ENCODE assay signal across 8 cellular contexts in genomic region chr2:85561280-85562212, GRCh38. TPM values are rescaled to one million over a fixed set of nuclear protein-coding genes. Genes with fewer than 3 reads are reported as not detected.
DNase-seq lines count a peak whose midpoint lies in the region; ATAC-seq and TF ChIP-seq lines count a peak whose summit lies in the region.

TSS of gene GGCX (minus strand) at chr2:85561493. CDS start at chr2:85561428, 65 bp downstream.

- no peaks in the 10 kb centered on the region for H3K36me3 Mint-ChIP-seq in T-helper 1 cell treated with Interleukin-12 subunit alpha and Interleukin-12 subunit beta and Interleukin-4 antibody, amounts not matched to agents 30 μg/mL and 1 μg/mL, for 36 hours (ENCODE audit: low read depth)

- TF ChIP-seq POLR2A in GM15510 (IDR thresholded peaks at IDR 0.05; ENCODE audit: borderline replicate concordance, extremely low read depth, insufficient read length), result peak; percentile 97
- peak; percentile 80 for TF ChIP-seq POLR2A in prostate gland (IDR thresholded peaks at IDR 0.05)

- H3K27me3 ChIP-seq in left ventricle myocardium inferior (ENCODE audit: low read depth) (no peaks in the 10 kb centered on the region), prostate gland (replicated peaks; ENCODE audit: insufficient read depth) (no peaks in the 10 kb centered on the region)

- peaks cover 22% of the 10 kb centered on the region for H3K4me1 Mint-ChIP-seq in T-helper 1 cell treated with Interleukin-12 subunit alpha and Interleukin-12 subunit beta and Interleukin-4 antibody, amounts not matched to agents 30 μg/mL and 1 μg/mL, for 36 hours (ENCODE audit: low read depth)

- peak within 1 kb of the TSS; percentile 95 for H3K27ac ChIP-seq in left ventricle myocardium inferior (replicated peaks)
- H3K27ac ChIP-seq in prostate gland, result peak within 1 kb of the TSS; percentile 80 to 84

- H3K9me3 ChIP-seq in left ventricle myocardium inferior (replicated peaks), result no peaks in the 10 kb centered on the region
- H3K9me3 ChIP-seq in prostate gland, result no peaks in the 10 kb centered on the region

- TF ChIP-seq CTCF in left ventricle myocardium inferior (IDR thresholded peaks at IDR 0.05; ENCODE audit: borderline replicate concordance) (no peak), prostate gland (IDR thresholded peaks at IDR 0.05) (peak in 3 of 4 experiments; percentile 46 to 77 (median 54))

- ATAC-seq in HG02884 (IDR thresholded peaks at IDR 0.05; ENCODE audit: unreplicated experiment), result peak; percentile 90

- H3K4me3 ChIP-seq in left ventricle myocardium inferior (peak within 1 kb of the TSS; percentile 83), prostate gland (peak within 1 kb of the TSS; percentile 69 to 70)

- H3K4me3 Mint-ChIP-seq in T-helper 1 cell treated with Interleukin-12 subunit alpha and Interleukin-12 subunit beta and Interleukin-4 antibody, amounts not matched to agents 30 μg/mL and 1 μg/mL, for 36 hours, result peak within 1 kb of the TSS; percentile 91

- H3K36me3 ChIP-seq in left ventricle myocardium inferior (peaks cover 22% of the 10 kb centered on the region), prostate gland (no peaks in the 10 kb centered on the region)

- H3K27me3 Mint-ChIP-seq in T-helper 1 cell treated with Interleukin-12 subunit alpha and Interleukin-12 subunit beta and Interleukin-4 antibody, amounts not matched to agents 30 μg/mL and 1 μg/mL, for 36 hours (ENCODE audit: low read depth), result peaks cover 4% of the 10 kb centered on the region

- 4% methylated on average over 48 of the region's 64 CpGs for WGBS in prostate gland

- no peaks in the 10 kb centered on the region for H3K9me3 Mint-ChIP-seq in T-helper 1 cell treated with Interleukin-12 subunit alpha and Interleukin-12 subunit beta and Interleukin-4 antibody, amounts not matched to agents 30 μg/mL and 1 μg/mL, for 36 hours

- H3K27ac Mint-ChIP-seq in T-helper 1 cell treated with Interleukin-12 subunit alpha and Interleukin-12 subunit beta and Interleukin-4 antibody, amounts not matched to agents 30 μg/mL and 1 μg/mL, for 36 hours, result peak within 1 kb of the TSS; percentile 93

- H3K4me1 ChIP-seq in left ventricle myocardium inferior (peaks cover 35% of the 10 kb centered on the region), prostate gland (replicated peaks) (peaks cover 3% of the 10 kb centered on the region)

- intact Hi-C loops in left ventricle myocardium inferior (cut with micrococcal nuclease) (no loop called here), prostate gland (cut with DNase I) (loop anchor here (5.0 kb wide), 1 partner anchor 36 kb away; the partner anchor contains the start of gene RNF181)

- DNase-seq in NCI-H1694 treated with DMSO at 0.1 percent for 48 hours (lab: John Stamatoyannopoulos, UW), result peak; percentile 93
- DNase-seq in amniotic epithelial cell (ENCODE audit: low read depth), result peak; percentile 89
- DNase-seq in left ventricle myocardium inferior, result peak; percentile 96
- peak; percentile 95 for DNase-seq in prostate gland (ENCODE audit: low spot score)
- peak; percentile 96 for DNase-seq in ureter (ENCODE audit: low spot score)

RNA-seq across cellular contexts. Expression of gene GGCX, which starts in this region (rescaled TPM):
- total RNA-seq in left ventricle myocardium inferior (25.5 TPM), prostate gland (10 to 100 TPM; 17.8 to 52.7 TPM), ureter (48.9 TPM)

Comparison
In these comparisons a context has a peak if more than half of its experiments do, and no peak if none do; other contexts are left out.
1. Peak in every context shown above with its lines: DNase-seq, ATAC-seq, H3K4me3 ChIP-seq and H3K27ac ChIP-seq.